Comparison of ENCODE assay signal across 21 cellular contexts in the genomic region with DNA sequence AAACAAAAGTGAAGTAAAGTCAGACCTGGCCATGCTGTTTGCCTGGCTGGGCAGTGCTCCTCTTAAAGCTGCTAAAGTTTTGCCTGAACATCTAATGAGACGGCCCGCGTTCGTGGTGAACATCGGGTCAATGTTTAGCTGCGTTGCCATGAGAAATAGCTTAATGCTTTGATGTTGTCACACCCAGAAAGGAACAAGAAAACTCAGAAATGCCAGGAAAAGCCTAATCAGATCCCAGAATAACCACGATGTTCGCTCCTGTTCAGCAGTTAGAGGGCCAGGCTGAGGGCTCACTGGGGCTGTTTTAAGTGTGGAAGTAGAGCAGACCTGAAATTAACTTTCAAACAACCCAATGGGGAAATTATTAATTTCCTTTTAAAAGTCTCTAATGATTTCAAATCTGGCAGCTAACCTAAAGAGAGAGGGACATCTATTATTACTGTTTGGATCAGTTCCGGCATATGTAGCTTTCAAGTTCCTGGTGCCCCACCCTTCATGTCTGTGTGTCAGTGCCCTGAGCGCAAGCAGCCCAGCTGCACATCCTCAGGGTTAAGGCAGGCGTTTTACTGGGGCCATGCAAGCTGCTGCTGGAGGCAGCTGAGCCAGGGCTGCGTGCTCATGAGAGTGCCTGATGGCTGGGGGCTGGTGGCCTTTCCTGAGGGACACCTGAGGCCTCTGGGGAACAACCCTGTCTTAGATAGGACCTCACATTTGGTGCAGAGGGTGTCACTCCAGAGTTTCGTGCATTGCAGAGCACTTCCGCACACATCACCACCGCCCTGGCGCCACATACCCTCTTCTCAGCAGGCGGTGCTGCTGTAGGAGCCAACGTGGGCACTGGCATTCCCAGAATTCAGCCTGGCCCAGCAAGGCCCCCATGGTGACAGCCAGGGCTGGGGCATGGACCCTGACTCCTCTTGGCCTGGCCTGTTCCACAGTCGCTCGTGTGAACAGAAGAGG.
DNase-seq lines count a peak whose midpoint lies in the region; ATAC-seq, FAIRE-seq and TF ChIP-seq lines count a peak whose summit lies in the region.
"Had no signal": no experiment of that assay in that cellular context is flagged by ENCODE, and none has a peak within 500 bp of the region (broad histone marks: within the 10 kb centered on the region; RNA-seq: fewer than 3 reads in every experiment).

No MANE protein-coding gene starts in this region.

- WGBS in HepG2 (ENCODE audit: low lambda C conversion rate): 13% methylated on average over 16 of the region's 20 CpGs
- 77% methylated on average over 10 of the region's 20 CpGs for WGBS in right lobe of liver (ENCODE audit: insufficient coverage, low coverage, low lambda C conversion rate, missing lambda C conversion rate)

- no peaks in the 10 kb centered on the region for H3K36me3 Mint-ChIP-seq in progenitor cell of endocrine pancreas (ENCODE audit: insufficient read depth)
- H3K36me3 Mint-ChIP-seq: CD4-positive, alpha-beta memory T cell had no signal

- no peaks in the 10 kb centered on the region for H3K4me1 Mint-ChIP-seq in progenitor cell of endocrine pancreas (ENCODE audit: low read depth)
- H3K4me1 Mint-ChIP-seq: CD4-positive, alpha-beta memory T cell had no signal

- H3K27me3 Mint-ChIP-seq in progenitor cell of endocrine pancreas: peaks cover 11% of the 10 kb centered on the region

- no peaks in the 10 kb centered on the region for H3K79me2 ChIP-seq in HepG2 (ENCODE audit: insufficient read depth, low read length)

- no TSS peak for BruUV-seq in HepG2 (replicated peaks; lab: Mats Ljungman, UMichigan)

- H2AFZ ChIP-seq in HepG2 (ENCODE audit: low read length): no peak overlapping the region

- CTCF ChIA-PET in HepG2 (lab: Yijun Ruan, JAX; ENCODE audit: low intra/inter-chr PET ratio, low total read pairs): no interaction called here

- H3K27me3 ChIP-seq in HepG2 (ENCODE audit: control insufficient read depth in 1 of 2, insufficient read depth in 2 of 2, low read length in 2 of 2): peaks cover 5 to 29% of the 10 kb centered on the region in 2 experiments; a peak in 4 of 5 replicates
- no peaks in the 10 kb centered on the region for H3K27me3 ChIP-seq in right lobe of liver
- no peaks in the 10 kb centered on the region for H3K27me3 ChIP-seq in left lung

- TF ChIP-seq EP300 in HepG2 (IDR thresholded peaks at IDR 0.05; ENCODE audit: low read depth in 2 of 2, low read length in 2 of 2) (no peak), HepG2 (CRISPR knock-in tag; IDR thresholded peaks at IDR 0.05; ENCODE audit: borderline replicate concordance) (no peak)

- DNase-seq in HepG2 (ENCODE audit: low spot score) (no peak), right lobe of liver (no peak), left lung (no peak), renal cortical epithelial cell (ENCODE audit: low read depth) (peak; percentile 66), progenitor cell of endocrine pancreas (ENCODE audit: low spot score, unreplicated experiment) (no peak), HTR-8/SVneo (ENCODE audit: insufficient read length, low spot score) (no peak)
- DNase-seq: 8988T; BE2C; Calu3; CD4-positive, alpha-beta memory T cell; DMS53; NCI-H1436 treated with DMSO at 0.1 percent for 48 hours; NCI-H2029 treated with DMSO at 0.1 percent for 48 hours; NCI-H2171 treated with DMSO at 0.1 percent for 48 hours; NCI-H748 treated with DMSO at 0.1 percent for 48 hours had no signal

- ATAC-seq in HepG2: no peak
- ATAC-seq in right lobe of liver: no peak
- ATAC-seq in left lung: peak; percentile 13
- ATAC-seq in GM21576 (IDR thresholded peaks at IDR 0.05; ENCODE audit: unreplicated experiment): no peak
- no peak for ATAC-seq in HG03432 (IDR thresholded peaks at IDR 0.05; ENCODE audit: unreplicated experiment)
- ATAC-seq: K562 had no signal

- H3K27ac Mint-ChIP-seq in progenitor cell of endocrine pancreas: no peak overlapping the region
- H3K27ac Mint-ChIP-seq: CD4-positive, alpha-beta memory T cell had no signal

- H3K9me3 Mint-ChIP-seq in progenitor cell of endocrine pancreas (ENCODE audit: low read depth): no peaks in the 10 kb centered on the region
- H3K9me3 Mint-ChIP-seq: CD4-positive, alpha-beta memory T cell had no signal

- FAIRE-seq in HepG2 (lab: Jason Lieb, UNC) (no peak), HTR-8/SVneo (lab: Jason Lieb, UNC) (no peak)
- FAIRE-seq: K562 had no signal

- no peak for TF ChIP-seq RAD21 in HepG2 (CRISPR knock-in tag; IDR thresholded peaks at IDR 0.05)

- H3K9ac ChIP-seq in HepG2 (ENCODE audit: insufficient read depth, low read depth, low read length): no peak overlapping the region

- H3K4me3 ChIP-seq in HepG2 (replicated peaks in 1 of 3; ENCODE audit: insufficient read depth in 1 of 3, low read depth in 2 of 3, low read length in 3 of 3): no peak overlapping the region
- no peak overlapping the region for H3K4me3 ChIP-seq in right lobe of liver
- no peak overlapping the region for H3K4me3 ChIP-seq in left lung
- H3K4me3 ChIP-seq: HAP-1, K562 had no signal

- TF ChIP-seq POLR2A in HepG2 (IDR thresholded peaks at IDR 0.05; ENCODE audit: insufficient read depth in 1 of 2, low read depth in 2 of 2, low read length in 2 of 2) (no peak), right lobe of liver (IDR thresholded peaks at IDR 0.05) (no peak)

- H3K4me3 Mint-ChIP-seq in progenitor cell of endocrine pancreas (ENCODE audit: low read depth): no peak overlapping the region
- H3K4me3 Mint-ChIP-seq: CD4-positive, alpha-beta memory T cell had no signal

- no peak overlapping the region for H3K4me2 ChIP-seq in HepG2 (ENCODE audit: low read depth, low read length)

- TF ChIP-seq CTCF in HepG2 (CRISPR knock-in tag; IDR thresholded peaks at IDR 0.05): no peak
- TF ChIP-seq CTCF in right lobe of liver (IDR thresholded peaks at IDR 0.05): no peak
- no peak for TF ChIP-seq CTCF in left lung (IDR thresholded peaks at IDR 0.05)
- no peak for TF ChIP-seq CTCF in progenitor cell of endocrine pancreas (IDR thresholded peaks at IDR 0.05; ENCODE audit: unreplicated experiment)

- H3K4me1 ChIP-seq in HepG2 (ENCODE audit: insufficient read depth, low read length) (no peaks in the 10 kb centered on the region), right lobe of liver (no peaks in the 10 kb centered on the region), left lung (peaks cover 0 to 4% of the 10 kb centered on the region in 2 donors)
- H3K4me1 ChIP-seq: BE2C had no signal

- no peaks in the 10 kb centered on the region for H4K20me1 ChIP-seq in HepG2 (ENCODE audit: insufficient read depth, low read length)

- H3K9me3 ChIP-seq in HepG2 (ENCODE audit: low read length) (no peaks in the 10 kb centered on the region), right lobe of liver (no peaks in the 10 kb centered on the region), left lung (no peaks in the 10 kb centered on the region)
- H3K9me3 ChIP-seq: BE2C, HAP-1 had no signal

- in situ Hi-C loops in HepG2 (cut with HindIII; ENCODE audit: extremely low pct_ligation_motif_present, low pct_unique_long_range_greater_than_20kb): no loop called here

- POLR2A ChIA-PET in HepG2 (lab: Yijun Ruan, JAX): no interaction called here

- H3K27ac ChIP-seq in HepG2 (ENCODE audit: extremely low read length, insufficient read depth, low read length) (no peak overlapping the region), right lobe of liver (no peak overlapping the region), left lung (no peak overlapping the region)
- H3K27ac ChIP-seq: HL-60, RWPE1 had no signal

- no peaks in the 10 kb centered on the region for H3K36me3 ChIP-seq in HepG2 (replicated peaks in 1 of 2; ENCODE audit: control insufficient read depth in 1 of 2, insufficient read depth in 2 of 2, low read length in 2 of 2)
- no peaks in the 10 kb centered on the region for H3K36me3 ChIP-seq in right lobe of liver
- peaks cover 0 to 18% of the 10 kb centered on the region in 2 donors for H3K36me3 ChIP-seq in left lung
- H3K36me3 ChIP-seq: BE2C, HAP-1 had no signal

- intact Hi-C loops in HepG2 (cut with micrococcal nuclease; ENCODE audit: unreplicated experiment): no loop called here
- intact Hi-C loops in right lobe of liver (cut with DNase I): no loop called here
- intact Hi-C loops in left lung (cut with DNase I): no loop called here

TF ChIP-seq in HepG2, 621 proteins besides CTCF, POLR2A, EP300 and RAD21:
- TF ChIP-seq CHCHD3 (CRISPR knock-in tag; IDR thresholded peaks at IDR 0.05) (no peak), ZNF7 (CRISPR knock-in tag; IDR thresholded peaks at IDR 0.05) (0 out of 2 replicates have a peak, but pooled peaks have one; percentile 14)
TF ChIP-seq in HepG2: peak in this region for 1.
